ENCODE assay signal across 1 cellular context in genomic region chr7:76072243-76073148, GRCh38.
A peak's percentile ranks its signal among the peaks of the same experiment; 100 is the strongest.
TF ChIP-seq lines count a peak whose summit lies in the region.

No MANE protein-coding gene starts in this region.

TF ChIP-seq in HepG2, 621 proteins besides CTCF, POLR2A, EP300 and RAD21:
- TF ChIP-seq AGO2 (optimal IDR thresholded peaks at IDR 0.05; ENCODE audit: low read depth, low read length) (peak; percentile 47), ZC3H13 (CRISPR knock-in tag; IDR thresholded peaks at IDR 0.05) (peak; percentile 63), ZBTB38 (CRISPR knock-in tag; IDR thresholded peaks at IDR 0.05) (0 out of 2 replicates have a peak, but pooled peaks have one; percentile 18), CREM (IDR thresholded peaks at IDR 0.05) (no peak), CREM (CRISPR knock-in tag; IDR thresholded peaks at IDR 0.05) (no peak), RBFOX2 (IDR thresholded peaks at IDR 0.05; ENCODE audit: low read depth, low read length) (peak; percentile 14), PITX1 (CRISPR knock-in tag; IDR thresholded peaks at IDR 0.05) (no peak)
